Comparison of ENCODE assay signal across 15 cellular contexts in the genomic region with DNA sequence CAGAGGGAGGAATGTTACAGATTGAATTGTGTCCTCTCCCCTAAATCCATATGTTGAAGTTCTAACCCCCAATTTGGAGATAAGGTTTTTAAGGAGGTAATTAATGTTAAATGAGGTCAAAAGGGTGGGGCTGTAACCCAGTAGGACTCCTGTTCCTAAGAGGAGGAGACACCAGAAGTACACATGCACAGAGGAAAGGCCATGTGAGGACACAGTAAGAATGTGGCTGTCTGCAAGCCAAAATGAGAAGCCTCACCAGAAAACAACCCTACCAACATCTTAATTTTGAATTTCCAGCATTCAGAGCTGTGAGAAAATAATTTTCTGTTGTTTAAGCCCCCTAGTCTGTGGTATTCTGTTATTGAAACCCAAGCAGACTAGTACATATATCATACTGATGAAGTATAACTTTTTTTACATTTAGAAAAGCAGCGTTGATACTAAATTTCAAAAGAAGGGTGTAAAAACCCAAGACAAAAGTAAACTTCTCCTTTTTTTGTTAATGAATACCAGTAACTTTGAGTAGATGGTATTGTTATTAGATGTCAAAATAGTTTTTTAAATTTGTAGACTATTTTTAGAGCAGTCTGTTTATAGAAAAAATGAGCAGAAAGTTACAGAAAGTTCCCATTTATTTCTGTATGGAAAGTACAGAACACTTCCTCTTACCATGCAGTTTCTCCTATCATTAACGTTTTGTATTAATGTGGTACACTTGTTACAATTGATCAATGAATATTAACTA. TPM values are rescaled to one million over a fixed set of nuclear protein-coding genes. Genes with fewer than 3 reads are reported as not detected.
"Had no signal": no experiment of that assay in that cellular context is flagged by ENCODE, and none has a peak within 500 bp of the region (broad histone marks: within the 10 kb centered on the region; RNA-seq: fewer than 3 reads in every experiment).

No MANE protein-coding gene starts in this region.

- ATAC-seq: activated CD8-positive, alpha-beta T cell treated with anti-CD3 and anti-CD28 coated beads, Interleukin-2, amount 10 ng/mL, durations not matched to agents 7 days and 5 days; stimulated activated naive CD8-positive, alpha-beta T cell treated with anti-CD3 and anti-CD28 coated beads, Interleukin-15, Interleukin-2, amounts not matched to agents 100 U/mL and 50 U/mL, for 24 hours; upper lobe of right lung had no signal

- H3K4me3 ChIP-seq: cardiac muscle cell, heart right ventricle, suprapubic skin, upper lobe of right lung had no signal

- H3K4me1 ChIP-seq: upper lobe of right lung had no signal

- H3K36me3 ChIP-seq: cardiac muscle cell, heart right ventricle, suprapubic skin, upper lobe of right lung had no signal

- H3K27ac ChIP-seq: cardiac muscle cell, suprapubic skin, upper lobe of right lung had no signal

- H3K27me3 ChIP-seq: cardiac muscle cell, heart right ventricle, suprapubic skin, upper lobe of right lung had no signal

- H3K9me3 ChIP-seq: suprapubic skin, upper lobe of right lung had no signal

- DNase-seq: activated CD4-positive, alpha-beta T cell treated with anti-CD3 and anti-CD28 coated beads for 48 hours; activated CD8-positive, alpha-beta memory T cell treated with anti-CD3 and anti-CD28 coated beads, Interleukin-2, amount 50 U/mL, for 48 hours; activated CD8-positive, alpha-beta T cell treated with anti-CD3 and anti-CD28 coated beads, Interleukin-2, amount 10 ng/mL, durations not matched to agents 7 days and 5 days; activated naive CD4-positive, alpha-beta T cell treated with anti-CD3 and anti-CD28 coated beads for 36 hours; effector CD4-positive, alpha-beta T cell; heart right ventricle; mesendoderm; nephron progenitor cell; stimulated activated CD4-positive, alpha-beta T cell treated with anti-CD3 and anti-CD28 coated beads, Interleukin-4, amount 100 ng/mL, for 1 hour; stimulated activated CD8-positive, alpha-beta memory T cell treated with anti-CD3 and anti-CD28 coated beads, Interleukin-4, amount 100 ng/mL, for 48 hours; stimulated activated naive CD8-positive, alpha-beta T cell treated with anti-CD3 and anti-CD28 coated beads, Interleukin-15, Interleukin-2, amounts not matched to agents 100 U/mL and 50 U/mL, for 24 hours; upper lobe of right lung had no signal

RNA-seq across cellular contexts. Expression of a gene that starts 25.1 kb away (rescaled TPM):
- total RNA-seq: activated CD8-positive, alpha-beta T cell treated with anti-CD3 and anti-CD28 coated beads, Interleukin-2, amount 10 ng/mL, durations not matched to agents 7 days and 5 days; activated naive CD4-positive, alpha-beta T cell treated with anti-CD3 and anti-CD28 coated beads for 36 hours; activated T-helper 1 cell treated with anti-CD3 and anti-CD28 coated beads, Interleukin-12 subunit alpha, Interleukin-12 subunit beta, Interleukin-2, Interleukin-4 antibody, amounts not matched to agents 30 ng/mL and 10 ng/mL and 1 ng/mL, durations not matched to agents 14 hours and 24 hours and 36 hours had no signal
